Comparison of ENCODE assay signal across 8 cellular contexts in the genomic region with DNA sequence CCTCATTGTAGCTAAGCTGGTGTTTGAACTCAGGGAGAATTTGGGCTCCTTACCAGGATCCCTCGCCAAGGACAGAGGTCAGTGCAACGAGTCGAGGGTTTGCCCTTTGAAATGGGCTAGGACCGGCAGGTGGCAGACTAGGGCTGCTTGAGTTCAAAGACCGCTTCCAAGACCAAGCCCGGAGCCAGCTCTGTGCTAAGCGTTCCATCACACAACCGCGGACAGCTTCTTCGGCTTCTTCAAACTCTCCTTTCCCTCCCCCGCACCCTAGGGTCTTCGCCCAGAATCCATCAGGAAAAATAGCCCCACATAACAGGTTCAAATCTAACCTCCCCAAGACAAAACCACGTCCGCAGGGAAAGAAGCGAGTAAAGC. TPM values are rescaled to one million over a fixed set of nuclear protein-coding genes. Genes with fewer than 3 reads are reported as not detected.
DNase-seq lines count a peak whose midpoint lies in the region; ATAC-seq lines count a peak whose summit lies in the region.

No MANE protein-coding gene starts in this region.

- peak; percentile 76 for ATAC-seq in GM19023 (IDR thresholded peaks at IDR 0.05; ENCODE audit: unreplicated experiment)
- peak; percentile 91 for ATAC-seq in HG03439 (IDR thresholded peaks at IDR 0.05; ENCODE audit: unreplicated experiment)

- WGBS in mesodermal cell (ENCODE audit: insufficient coverage in 2 of 2), 2 experiments: 0 to 1% methylated on average over 7 to 14 of the region's 15 CpGs

- H3K4me3 ChIP-seq in mesodermal cell (ENCODE audit: extremely low read depth, insufficient read depth, low read length, poor library complexity, severe bottlenecking): peak overlapping the region; percentile 54

- DNase-seq in AG20443 (ENCODE audit: low spot score) (peak; percentile 92), NOMO-1 treated with DMSO at 0.1 percent for 48 hours (lab: John Stamatoyannopoulos, UW; ENCODE audit: unreplicated experiment) (peak; percentile 81), epidermal melanocyte (ENCODE audit: insufficient read length, low spot score) (peak; percentile 76)
- DNase-seq in activated CD8-positive, alpha-beta memory T cell treated with anti-CD3 and anti-CD28 coated beads, Interleukin-2, amount 50 U/mL, for 1 hour (ENCODE audit: extremely low read depth): peak; percentile 33
- peak; percentile 46 to 47 for DNase-seq in stimulated activated CD8-positive, alpha-beta memory T cell treated with anti-CD3 and anti-CD28 coated beads, Interleukin-15, amount 100 ng/mL, for 4 hours (ENCODE audit: low read depth in 2 of 2)

- H3K27ac ChIP-seq in mesodermal cell (ENCODE audit: low read depth, low read length, severe bottlenecking): peak overlapping the region; percentile 76

- H3K9me3 ChIP-seq in mesodermal cell (ENCODE audit: control insufficient read depth, low read length): no peaks in the 10 kb centered on the region

- no peaks in the 10 kb centered on the region for H3K4me1 ChIP-seq in mesodermal cell (ENCODE audit: control insufficient read depth, insufficient read depth, low read length, poor library complexity, severe bottlenecking)

- H3K36me3 ChIP-seq in mesodermal cell (ENCODE audit: control insufficient read depth, insufficient read depth, low read length): no peaks in the 10 kb centered on the region

RNA-seq across cellular contexts. Expression of gene FLVCR2, which starts 0.7 kb away (rescaled TPM):
- polyA plus RNA-seq in mesodermal cell (2013, experiment 1 of 2): 2.2 TPM
- 1.3 TPM for polyA plus RNA-seq in mesodermal cell (2013, experiment 2 of 2)

RNA-seq across cellular contexts. Expression of gene BATF, which starts 55.4 kb away (rescaled TPM):
- not detected for polyA plus RNA-seq in mesodermal cell (2013, experiment 1 of 2)
- polyA plus RNA-seq in mesodermal cell (2013, experiment 2 of 2): not detected

Comparison
In these comparisons a context has a peak if more than half of its experiments do, and no peak if none do; other contexts are left out.
1. Peak in every context shown above with its lines: DNase-seq, ATAC-seq, H3K4me3 ChIP-seq and H3K27ac ChIP-seq.
2. DNase-seq: peak in every context shown above with its lines; median percentile 92 in AG20443; 81 in NOMO-1 treated with DMSO at 0.1 percent for 48 hours; 76 in epidermal melanocyte; 46 in stimulated activated CD8-positive, alpha-beta memory T cell treated with anti-CD3 and anti-CD28 coated beads, Interleukin-15, amount 100 ng/mL, for 4 hours; 33 in activated CD8-positive, alpha-beta memory T cell treated with anti-CD3 and anti-CD28 coated beads, Interleukin-2, amount 50 U/mL, for 1 hour.